In the genomic region with DNA sequence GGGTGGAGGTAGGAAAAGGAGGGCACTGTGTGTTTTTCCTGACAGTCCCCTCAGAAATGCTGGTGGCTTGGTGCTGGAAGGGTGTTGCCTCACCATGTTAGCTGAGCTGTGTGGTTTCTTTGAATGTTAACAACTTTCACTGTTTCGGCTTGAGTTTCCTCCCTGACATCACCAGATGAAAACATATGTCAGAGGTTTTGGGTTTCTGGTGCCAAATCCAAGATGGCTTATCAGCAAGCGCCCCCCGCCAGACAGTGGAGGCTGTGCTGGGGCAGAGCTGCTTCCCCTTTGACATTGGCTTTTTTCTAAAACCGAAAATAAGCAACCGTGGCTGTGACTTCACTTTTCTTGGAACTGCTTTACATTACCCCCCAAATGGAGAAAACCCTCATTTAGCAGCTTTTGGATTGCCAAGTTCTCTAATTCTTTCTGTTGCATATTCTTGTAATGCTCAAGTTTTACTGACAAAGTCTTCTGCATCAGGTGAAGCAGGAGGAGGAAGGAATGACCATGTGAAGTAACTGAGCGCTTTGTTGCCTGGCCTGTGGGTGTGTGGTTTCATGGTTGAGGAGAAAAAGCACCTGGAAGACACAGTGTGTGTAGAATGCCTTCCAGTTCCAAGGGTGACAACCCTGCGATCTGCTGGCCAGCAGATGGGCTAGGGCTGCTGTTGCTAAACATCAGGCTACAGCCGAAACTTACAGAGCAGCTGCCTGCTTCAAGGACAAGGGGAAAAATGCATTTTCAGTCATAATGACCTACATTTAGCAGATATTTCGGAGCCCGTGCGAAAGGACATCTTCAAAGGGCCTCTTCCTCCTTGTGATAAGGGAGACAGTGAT, we compare ENCODE assay signal across 9 cellular contexts. TPM values are rescaled to one million over a fixed set of nuclear protein-coding genes. Genes with fewer than 3 reads are reported as not detected.
DNase-seq lines count a peak whose midpoint lies in the region; ATAC-seq and TF ChIP-seq lines count a peak whose summit lies in the region.
"Had no signal": no experiment of that assay in that cellular context is flagged by ENCODE, and none has a peak within 500 bp of the region (broad histone marks: within the 10 kb centered on the region; RNA-seq: fewer than 3 reads in every experiment).

No MANE protein-coding gene starts in this region.

- ATAC-seq in GM18868 (IDR thresholded peaks at IDR 0.05; ENCODE audit: unreplicated experiment) (peak; percentile 49), HG03060 (IDR thresholded peaks at IDR 0.05; ENCODE audit: low read depth, unreplicated experiment) (peak; percentile 40)

- H3K4me2 ChIP-seq in PC-9: no peak overlapping the region

- no peaks in the 10 kb centered on the region for H4K20me1 ChIP-seq in PC-9 (ENCODE audit: insufficient read depth)

- no peaks in the 10 kb centered on the region for H3K36me3 ChIP-seq in PC-9 (ENCODE audit: low read depth)

- peaks cover 40% of the 10 kb centered on the region for H3F3A ChIP-seq in PC-9 (ENCODE audit: insufficient read depth, low read depth)

- in situ Hi-C loops in astrocyte of the spinal cord (cut with HindIII; ENCODE audit: low sequenced_read_pairs): no loop called here
- in situ Hi-C loops in G401 (cut with HindIII; ENCODE audit: low sequenced_read_pairs): no loop called here

- CTCF ChIA-PET in PC-9 (lab: Charles Lee): no interaction called here

- POLR2A ChIA-PET in PC-9 (lab: Charles Lee; ENCODE audit: unreplicated experiment): no interaction called here

- TF ChIP-seq CTCF in astrocyte of the spinal cord (IDR thresholded peaks at IDR 0.05; ENCODE audit: low read depth, low read length): no peak
- no peak for TF ChIP-seq CTCF in PC-9 (conservative IDR thresholded peaks at IDR 0.05)

- H3K4me3 ChIP-seq in astrocyte of the spinal cord (ENCODE audit: low read depth, low read length) (no peak overlapping the region), PC-9 (no peak overlapping the region)
- H3K4me3 ChIP-seq: SJSA1 had no signal

- 0 out of 2 replicates have a peak, but pooled peaks cover 4% of the 10 kb centered on the region for H3K79me2 ChIP-seq in PC-9 (ENCODE audit: low read depth)

- no peaks in the 10 kb centered on the region for H3K9me2 ChIP-seq in PC-9 (ENCODE audit: insufficient read depth)

- no peak overlapping the region for H2AFZ ChIP-seq in PC-9

- H3K27me3 ChIP-seq in PC-9 (ENCODE audit: insufficient read depth, low read depth): no peaks in the 10 kb centered on the region
- H3K27me3 ChIP-seq: SJSA1 had no signal

- BruUV-seq in PC-9 (replicated peaks; lab: Mats Ljungman, UMichigan): no TSS peak

- intact Hi-C loops in PC-9 (cut with micrococcal nuclease; ENCODE audit: unreplicated experiment): no loop called here

- H3K9me3 ChIP-seq in PC-9 (ENCODE audit: insufficient read depth, low read depth): no peaks in the 10 kb centered on the region
- H3K9me3 ChIP-seq: SJSA1 had no signal

- H3K27ac ChIP-seq in PC-9: no peak overlapping the region

- DNase-seq in T-helper 9 cell (peak; percentile 51), astrocyte of the spinal cord (ENCODE audit: low read depth, low spot score) (peak; percentile 45), G401 (ENCODE audit: low spot score) (no peak), NCI-H187 treated with DMSO at 0.1 percent for 48 hours (lab: John Stamatoyannopoulos, UW) (no peak), PC-9 (no peak)
- peak; percentile 89 for DNase-seq in stimulated activated CD4-positive, alpha-beta T cell treated with anti-CD3 and anti-CD28 coated beads, Interleukin-1b, Interleukin-23, amount 100 ng/mL, for 48 hours

- H3K4me1 ChIP-seq in PC-9 (replicated peaks; ENCODE audit: insufficient read depth): peaks cover 38% of the 10 kb centered on the region

RNA-seq across cellular contexts. Expression of a gene that starts 9.7 kb away (rescaled TPM):
- 63.3 and 67.3 TPM in 2 replicates for total RNA-seq in G401 (2014; rRNA removed; shearing (Covaris generic))
- total RNA-seq in PC-9 (2021): 29.0 and 38.0 TPM in 2 replicates

Comparison
In these comparisons a context has a peak if more than half of its experiments do, and no peak if none do; other contexts are left out.
1. DNase-seq: peak in T-helper 9 cell (single experiment), astrocyte of the spinal cord (single experiment) and stimulated activated CD4-positive, alpha-beta T cell treated with anti-CD3 and anti-CD28 coated beads, Interleukin-1b, Interleukin-23, amount 100 ng/mL, for 48 hours (single experiment); none in G401 (single experiment), NCI-H187 treated with DMSO at 0.1 percent for 48 hours (single experiment) and PC-9 (0 of 2).